In the genomic region with DNA sequence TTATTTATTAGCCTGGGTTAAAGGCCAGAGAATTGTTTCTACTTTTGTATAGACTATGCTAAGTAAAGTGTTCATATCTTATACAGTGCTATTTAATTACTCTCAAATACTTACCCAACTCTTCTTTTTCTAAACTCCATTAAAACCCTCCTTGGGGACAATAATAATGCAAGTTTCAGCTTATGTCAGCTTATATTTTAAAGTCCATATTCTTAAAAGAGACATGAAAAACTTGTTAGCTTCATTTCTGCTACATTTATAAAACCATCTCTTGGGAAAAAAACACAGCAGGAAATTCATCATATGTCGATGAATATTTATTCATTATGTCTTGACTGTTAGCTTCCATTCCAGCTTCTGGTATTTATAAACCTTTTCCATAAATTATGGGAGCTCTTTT, we compare ENCODE assay signal across 10 cellular contexts.
"Had no signal": no experiment of that assay in that cellular context is flagged by ENCODE, and none has a peak within 500 bp of the region (broad histone marks: within the 10 kb centered on the region; RNA-seq: fewer than 3 reads in every experiment).

No MANE protein-coding gene starts in this region.

- H3K27me3 Mint-ChIP-seq: IgD-negative memory B cell had no signal

- H2AFZ ChIP-seq: GM23338 had no signal

- H3K4me3 Mint-ChIP-seq: GM23338, H9, IgD-negative memory B cell had no signal

- H3K9ac ChIP-seq: KMS-11 had no signal

- H3K4me3 ChIP-seq: GM23338 had no signal

- FAIRE-seq: H1, H54 had no signal

- H3K4me1 Mint-ChIP-seq: GM23338, H9 had no signal

- H3K27ac Mint-ChIP-seq: GM23338, H9, IgD-negative memory B cell had no signal

- ATAC-seq: GM23338 had no signal

- H3K4me2 ChIP-seq: GM23338, KMS-11 had no signal

- DNase-seq: H9, HCEC 1CT, Karpas-422, KBM-7 had no signal

- H3K27ac ChIP-seq: HL-60, KMS-11 had no signal
